In genomic region chr17:29049541-29050150, GRCh38 we compare ENCODE assay signal across 25 cellular contexts. TPM values are rescaled to one million over a fixed set of nuclear protein-coding genes. Genes with fewer than 3 reads are reported as not detected.
"Had no signal": no experiment of that assay in that cellular context is flagged by ENCODE, and none has a peak within 500 bp of the region (broad histone marks: within the 10 kb centered on the region; RNA-seq: fewer than 3 reads in every experiment).

No MANE protein-coding gene starts in this region.

- H3K36me3 ChIP-seq: brain microvascular endothelial cell, left lung, sigmoid colon, spleen, tibial artery had no signal

- DNase-seq: activated CD4-positive, alpha-beta T cell treated with anti-CD3 and anti-CD28 coated beads, Interleukin-2, amount 10 ng/mL, durations not matched to agents 7 days and 5 days; activated CD4-positive, CD25-positive, alpha-beta regulatory T cell treated with anti-CD3 and anti-CD28 coated beads, Interleukin-2, amount 50 U/mL, for 72 hours; activated CD8-positive, alpha-beta memory T cell treated with anti-CD3 and anti-CD28 coated beads, Interleukin-2, amount 10 ng/mL, durations not matched to agents 7 days and 5 days; activated CD8-positive, alpha-beta T cell treated with anti-CD3 and anti-CD28 coated beads for 36 hours; activated gamma-delta T cell treated with Interleukin-2 at 50 U/mL for 16 hours; activated T-cell treated with anti-CD3 and anti-CD28 coated beads for 4 hours; aorta; central memory CD4-positive, alpha-beta T cell; dermis blood vessel endothelial cell; effector CD8-positive, alpha-beta T cell; foreskin melanocyte; glutamatergic neuron; hippocampal formation; left lung; occipital lobe; retina; sigmoid colon; spleen; stimulated activated CD4-positive, alpha-beta T cell treated with anti-CD3 and anti-CD28 coated beads, Interleukin-4, amount 100 ng/mL, for 24 hours; T-cell; tibial artery had no signal

- H3K4me1 ChIP-seq: left lung, sigmoid colon, tibial artery had no signal

- H3K27ac ChIP-seq: brain microvascular endothelial cell, left lung, sigmoid colon, spleen, tibial artery, VCaP had no signal

- H3K4me3 ChIP-seq: left lung, lung, sigmoid colon, spleen, tibial artery had no signal

- H3K9me3 ChIP-seq: left lung, sigmoid colon, spleen, tibial artery had no signal

- H3K27me3 ChIP-seq: sigmoid colon, spleen, tibial artery had no signal

RNA-seq across cellular contexts. Expression of gene SEZ6, which starts 43.8 kb away (rescaled TPM):
- polyA plus RNA-seq: aorta, esophagus, spleen had no signal
